In the genomic region with DNA sequence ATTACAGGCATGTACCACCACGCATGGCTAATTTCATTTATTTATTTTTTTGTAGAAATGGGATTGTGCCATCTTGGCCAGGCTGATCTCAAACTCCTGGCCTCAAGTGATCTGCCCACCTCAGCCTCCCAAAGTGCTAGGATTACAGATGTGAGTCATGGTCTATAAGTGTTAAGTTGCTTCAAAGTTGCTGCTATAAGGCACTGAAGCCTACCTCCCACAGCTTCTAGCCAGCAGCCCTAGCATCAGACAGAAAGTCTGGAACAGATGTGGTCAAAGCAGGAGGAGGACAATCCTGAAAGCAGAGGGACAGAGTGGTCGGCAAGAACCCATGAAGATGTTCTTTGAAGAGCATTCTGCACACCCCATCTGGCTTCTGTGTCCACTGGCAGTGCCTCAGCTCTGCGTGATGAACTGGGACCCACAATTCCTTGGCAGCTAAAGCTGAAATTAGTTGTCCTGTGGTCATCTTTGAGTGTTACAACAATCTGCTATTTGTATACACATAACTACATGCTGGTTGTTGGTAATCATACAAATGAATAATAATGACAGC, we compare ENCODE assay signal across 9 cellular contexts. TPM values are rescaled to one million over a fixed set of nuclear protein-coding genes. Genes with fewer than 3 reads are reported as not detected.
DNase-seq lines count a peak whose midpoint lies in the region; TF ChIP-seq lines count a peak whose summit lies in the region.
"Had no signal": no experiment of that assay in that cellular context is flagged by ENCODE, and none has a peak within 500 bp of the region (broad histone marks: within the 10 kb centered on the region; RNA-seq: fewer than 3 reads in every experiment).

No MANE protein-coding gene starts in this region.

- TF ChIP-seq CTCF in chondrocyte (IDR thresholded peaks at IDR 0.05) (no peak), osteoblast (IDR thresholded peaks at IDR 0.05; ENCODE audit: extremely low read depth, low read depth, low read length) (no peak)

- peak overlapping the region; percentile 15 for H3K4me2 ChIP-seq in osteoblast (ENCODE audit: insufficient read depth, low read length)

- POLR2A ChIA-PET in CD4-positive, alpha-beta memory T cell (lab: Charles Lee; ENCODE audit: partially characterized antibody) = interaction anchor here (2.8 to 4.5 kb wide), 2 partner anchors 11 to 15 kb away, joined by 6 to 44 read pairs; a partner anchor contains a TSS

- H3K36me3 Mint-ChIP-seq in CD4-positive, alpha-beta memory T cell = peaks cover 14 to 31% of the 10 kb centered on the region in 2 donors
- no peaks in the 10 kb centered on the region for H3K36me3 Mint-ChIP-seq in chondrocyte (ENCODE audit: low read depth)

- H3K4me3 Mint-ChIP-seq in CD4-positive, alpha-beta memory T cell = peak overlapping the region in 1 of 8 donors; percentile 26
- no peak overlapping the region for H3K4me3 Mint-ChIP-seq in chondrocyte (ENCODE audit: unreplicated experiment)

- H3K36me3 ChIP-seq in CD4-positive, alpha-beta memory T cell (ENCODE audit: insufficient read depth, low read length) = peaks cover 6% of the 10 kb centered on the region
- H3K36me3 ChIP-seq in MG63 = peaks cover 62% of the 10 kb centered on the region
- H3K36me3 ChIP-seq in osteoblast (ENCODE audit: insufficient read depth, low read length) = peaks cover 16% of the 10 kb centered on the region
- H3K36me3 ChIP-seq: cardiac muscle cell had no signal

- peaks cover 91% of the 10 kb centered on the region for H3K4me1 ChIP-seq in CD4-positive, alpha-beta memory T cell (ENCODE audit: insufficient read depth, low read length)
- peaks cover 37% of the 10 kb centered on the region for H3K4me1 ChIP-seq in osteoblast (ENCODE audit: insufficient read depth, low read length)

- H3K27ac Mint-ChIP-seq in CD4-positive, alpha-beta memory T cell = peak overlapping the region; percentile 11 to 84 (median 27)
- H3K27ac Mint-ChIP-seq in chondrocyte (ENCODE audit: unreplicated experiment) = peak overlapping the region; percentile 68

- H3K9me3 Mint-ChIP-seq in CD4-positive, alpha-beta memory T cell = no peaks in the 10 kb centered on the region
- H3K9me3 Mint-ChIP-seq in chondrocyte (ENCODE audit: low read depth) = no peaks in the 10 kb centered on the region

- H3K27me3 Mint-ChIP-seq in CD4-positive, alpha-beta memory T cell = no peaks in the 10 kb centered on the region
- H3K27me3 Mint-ChIP-seq in chondrocyte (ENCODE audit: low read depth) = no peaks in the 10 kb centered on the region

- no peaks in the 10 kb centered on the region for H3K27me3 ChIP-seq in CD4-positive, alpha-beta memory T cell (ENCODE audit: insufficient read depth, low read length)
- no peaks in the 10 kb centered on the region for H3K27me3 ChIP-seq in MG63
- H3K27me3 ChIP-seq in osteoblast (ENCODE audit: insufficient read depth, low read length) = no peaks in the 10 kb centered on the region
- H3K27me3 ChIP-seq: cardiac muscle cell had no signal

- no peak overlapping the region for H2AFZ ChIP-seq in osteoblast (ENCODE audit: low read length)

- peaks cover 49% of the 10 kb centered on the region for H4K20me1 ChIP-seq in osteoblast (ENCODE audit: insufficient read depth, low read length)

- H3K27ac ChIP-seq in CD4-positive, alpha-beta memory T cell (ENCODE audit: low read depth, low read length) = no peak overlapping the region
- H3K27ac ChIP-seq in osteoblast (ENCODE audit: low read depth, low read length) = peak overlapping the region; percentile 90
- H3K27ac ChIP-seq: cardiac muscle cell had no signal

- peaks cover 83% of the 10 kb centered on the region for H3K79me2 ChIP-seq in osteoblast (ENCODE audit: insufficient read depth, low read length)

- no peak for DNase-seq in CD4-positive, alpha-beta memory T cell
- peak; percentile 86 for DNase-seq in MG63
- no peak for DNase-seq in chondrocyte (ENCODE audit: low spot score)
- DNase-seq in osteoblast (ENCODE audit: insufficient read length, low spot score, missing footprints) = peak; percentile 62
- DNase-seq in OCI-M2 (lab: John Stamatoyannopoulos, UW; ENCODE audit: unreplicated experiment) = no peak
- DNase-seq in NOMO-1 (lab: John Stamatoyannopoulos, UW; ENCODE audit: unreplicated experiment in 2 of 2) = no peak
- DNase-seq in occipital lobe (lab: John Stamatoyannopoulos, UW) = no peak
- no peak for DNase-seq in SK-N-DZ (ENCODE audit: low spot score)

- intact Hi-C loops in CD4-positive, alpha-beta memory T cell (cut with micrococcal nuclease) = no loop called here

- CTCF ChIA-PET in CD4-positive, alpha-beta memory T cell (lab: Charles Lee; ENCODE audit: partially characterized antibody) = interaction anchor here (0.6 to 1.9 kb wide), 4 partner anchors 12 to 87 kb away, joined by 4 to 10 read pairs (median 5); a partner anchor contains a TSS

- no peak overlapping the region for H3K4me3 ChIP-seq in CD4-positive, alpha-beta memory T cell (ENCODE audit: low read length in 2 of 2)
- H3K4me3 ChIP-seq in MG63 (no peak overlapping the region), osteoblast (ENCODE audit: insufficient read depth, low read length) (no peak overlapping the region)
- H3K4me3 ChIP-seq: cardiac muscle cell had no signal

- peaks cover 48 to 83% (median 62%) of the 10 kb centered on the region in 4 donors for H3K4me1 Mint-ChIP-seq in CD4-positive, alpha-beta memory T cell
- peaks cover 39% of the 10 kb centered on the region for H3K4me1 Mint-ChIP-seq in chondrocyte (ENCODE audit: low read depth)

- H3K9me3 ChIP-seq in CD4-positive, alpha-beta memory T cell (ENCODE audit: control insufficient read depth in 1 of 2, low read length in 2 of 2) = no peaks in the 10 kb centered on the region
- H3K9me3 ChIP-seq in MG63 = no peaks in the 10 kb centered on the region
- no peaks in the 10 kb centered on the region for H3K9me3 ChIP-seq in osteoblast (ENCODE audit: low read depth, low read length)

RNA-seq across cellular contexts. Expression of a gene that starts 11.2 kb away (rescaled TPM):
- total RNA-seq in CD4-positive, alpha-beta memory T cell = 10 to 100 TPM; 48.7 to 49.3 TPM
- polyA plus RNA-seq in CD4-positive, alpha-beta memory T cell = 10 to 100 TPM in 1 of 2 donors, 1 to 10 TPM in 1; 2.3 to 14.5 TPM
- total RNA-seq in MG63 (2014; rRNA removed; shearing (Covaris generic); ENCODE audit: low replicate concordance) = 13.4 and 18.7 TPM in 2 replicates
- 3.9 to 8.6 TPM (median 5.2 TPM) in 3 replicates for total RNA-seq in chondrocyte
- total RNA-seq in osteoblast = 2.7 and 3.6 TPM in 2 replicates
- total RNA-seq in occipital lobe = 1.2 TPM
- polyA plus RNA-seq in SK-N-DZ (2014; cell fraction: cytosol; rRNA removed) = 3.2 and 3.7 TPM in 2 replicates
- 6.2 and 10.1 TPM in 2 replicates for polyA plus RNA-seq in SK-N-DZ (2014; cell fraction: nucleus; rRNA removed)

RNA-seq across cellular contexts. Expression of a gene that starts 43.7 kb away (rescaled TPM):
- total RNA-seq in CD4-positive, alpha-beta memory T cell = under 1 TPM; 0.22 to 0.41 TPM
- under 1 TPM; 0.25 to 0.49 TPM for polyA plus RNA-seq in CD4-positive, alpha-beta memory T cell
- total RNA-seq in MG63 (2014; rRNA removed; shearing (Covaris generic); ENCODE audit: low replicate concordance) = not detected in 2 replicates
- total RNA-seq in chondrocyte = not detected in 3 replicates
- total RNA-seq in osteoblast = not detected in 2 replicates
- total RNA-seq in occipital lobe = not detected
- not detected in 2 replicates for polyA plus RNA-seq in SK-N-DZ (2014; cell fraction: cytosol; rRNA removed)
- polyA plus RNA-seq in SK-N-DZ (2014; cell fraction: nucleus; rRNA removed) = not detected in 2 replicates
- polyA plus RNA-seq: cardiac muscle cell had no signal

Comparison
In these comparisons a context has a peak if more than half of its experiments do, and no peak if none do; other contexts are left out.
1. DNase-seq: peak in MG63 (single experiment) and osteoblast (single experiment); none in CD4-positive, alpha-beta memory T cell (0 of 5), chondrocyte (single experiment), OCI-M2 (single experiment), NOMO-1 (0 of 2), occipital lobe (single experiment) and SK-N-DZ (single experiment).